7 cellular contexts compared by ENCODE assay signal in the genomic region with DNA sequence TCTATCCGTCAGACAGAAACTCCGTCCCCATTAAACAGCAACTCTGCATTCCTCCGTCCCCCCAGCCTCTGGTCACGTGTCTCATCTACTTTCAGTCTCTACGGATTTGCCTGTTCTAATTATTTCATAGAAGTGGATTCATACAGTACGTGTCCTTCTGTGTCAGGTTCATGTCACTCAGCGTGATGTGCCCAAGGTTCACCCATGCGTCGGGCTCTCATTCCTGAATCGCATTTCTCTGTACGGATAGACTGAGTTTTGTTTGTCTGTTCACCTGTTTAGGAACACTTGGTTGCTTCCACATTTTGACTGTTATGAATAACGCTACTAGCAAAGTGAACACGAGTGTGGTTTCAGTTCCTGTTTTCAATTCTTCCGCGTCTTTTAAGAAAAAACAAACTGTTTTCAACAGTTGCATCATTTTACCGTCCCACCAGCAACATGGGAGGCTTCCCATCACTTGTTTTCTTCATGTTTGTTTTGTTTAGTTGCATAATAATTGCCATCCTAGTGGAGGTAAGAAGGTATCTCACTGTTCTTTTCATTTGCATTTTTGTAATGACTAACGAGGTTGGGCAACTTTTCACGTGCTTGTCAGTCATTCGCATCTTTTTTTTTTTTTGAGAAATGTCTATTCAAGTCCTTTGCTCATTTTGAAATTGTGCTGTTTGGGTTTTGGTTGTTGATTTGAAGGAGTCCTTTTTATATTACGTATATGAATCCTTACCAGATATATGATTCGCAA. TPM values are rescaled to one million over a fixed set of nuclear protein-coding genes. Genes with fewer than 3 reads are reported as not detected.
DNase-seq lines count a peak whose midpoint lies in the region; ATAC-seq and TF ChIP-seq lines count a peak whose summit lies in the region.

No MANE protein-coding gene starts in this region.

- no peak for TF ChIP-seq POLR2A in breast epithelium (IDR thresholded peaks at IDR 0.05)

- intact Hi-C loops in breast epithelium (cut with DNase I; ENCODE audit: low total_unique reads): no loop called here
- intact Hi-C loops in naive thymus-derived CD4-positive, alpha-beta T cell (cut with micrococcal nuclease): loop anchor here (1.0 to 5.0 kb wide), 14 partner anchors 8 to 426 kb away; a partner anchor contains a TSS

- H3K4me3 ChIP-seq in breast epithelium: peak overlapping the region in 2 of 3 donors; percentile 9 to 62
- peak overlapping the region; percentile 59 for H3K4me3 ChIP-seq in naive thymus-derived CD4-positive, alpha-beta T cell (ENCODE audit: low read length)

- peaks cover 0 to 5% (median 0%) of the 10 kb centered on the region in 5 donors for H3K36me3 Mint-ChIP-seq in naive thymus-derived CD4-positive, alpha-beta T cell

- no peaks in the 10 kb centered on the region for H3K36me3 ChIP-seq in breast epithelium
- no peaks in the 10 kb centered on the region for H3K36me3 ChIP-seq in naive thymus-derived CD4-positive, alpha-beta T cell (ENCODE audit: control insufficient read depth in 2 of 3, insufficient read depth in 3 of 3, low read length in 3 of 3)

- CTCF ChIA-PET in naive thymus-derived CD4-positive, alpha-beta T cell (lab: Charles Lee): interaction anchor here (1.0 to 2.8 kb wide), 5 partner anchors 11 to 48 kb away, joined by 3 to 34 read pairs (median 5); a partner anchor contains a TSS

- DNase-seq in OCI-M1 (lab: John Stamatoyannopoulos, UW) (peak; percentile 96), breast epithelium (ENCODE audit: low spot score in 2 of 2) (no peak), NCI-H1417 (lab: John Stamatoyannopoulos, UW) (no peak), glomerular visceral epithelial cell (ENCODE audit: extremely low spot score) (no peak)
- DNase-seq in naive thymus-derived CD4-positive, alpha-beta T cell: peak; percentile 43 to 95 (median 88)

- peak in 1 of 3 donors; percentile 8 for TF ChIP-seq CTCF in breast epithelium (IDR thresholded peaks at IDR 0.05)

- POLR2A ChIA-PET in naive thymus-derived CD4-positive, alpha-beta T cell (lab: Charles Lee): interaction anchor here (0.6 to 13.0 kb wide), 16 partner anchors 11 to 181 kb away, joined by 4 to 330 read pairs (median 18); a partner anchor contains a TSS

- H3K4me1 ChIP-seq in breast epithelium: no peaks in the 10 kb centered on the region
- H3K4me1 ChIP-seq in naive thymus-derived CD4-positive, alpha-beta T cell (ENCODE audit: control insufficient read depth in 2 of 2, insufficient read depth in 2 of 2, low read length in 2 of 2): peaks cover 24 to 26% of the 10 kb centered on the region in 2 donors

- H3K9me3 Mint-ChIP-seq in naive thymus-derived CD4-positive, alpha-beta T cell: peaks cover 0 to 3% (median 0%) of the 10 kb centered on the region in 11 donors

- peaks cover 0 to 8% (median 0%) of the 10 kb centered on the region in 5 donors for H3K27me3 Mint-ChIP-seq in naive thymus-derived CD4-positive, alpha-beta T cell

- ATAC-seq in GM19023 (IDR thresholded peaks at IDR 0.05; ENCODE audit: unreplicated experiment) (peak; percentile 65), HG02938 (IDR thresholded peaks at IDR 0.05; ENCODE audit: unreplicated experiment) (peak; percentile 77)
- peak; percentile 84 for ATAC-seq in naive thymus-derived CD4-positive, alpha-beta T cell

- peak overlapping the region; percentile 85 to 96 (median 90) for H3K4me3 Mint-ChIP-seq in naive thymus-derived CD4-positive, alpha-beta T cell

- peaks cover 20 to 47% (median 35%) of the 10 kb centered on the region in 7 donors for H3K4me1 Mint-ChIP-seq in naive thymus-derived CD4-positive, alpha-beta T cell

- peak overlapping the region; percentile 92 to 100 (median 99) for H3K27ac Mint-ChIP-seq in naive thymus-derived CD4-positive, alpha-beta T cell

- no peaks in the 10 kb centered on the region for H3K9me3 ChIP-seq in breast epithelium
- no peaks in the 10 kb centered on the region for H3K9me3 ChIP-seq in naive thymus-derived CD4-positive, alpha-beta T cell (ENCODE audit: control insufficient read depth in 2 of 3, low read length in 3 of 3)

- no peaks in the 10 kb centered on the region for H3K27me3 ChIP-seq in breast epithelium
- no peaks in the 10 kb centered on the region for H3K27me3 ChIP-seq in naive thymus-derived CD4-positive, alpha-beta T cell (ENCODE audit: control insufficient read depth in 2 of 2, insufficient read depth in 2 of 2, low read length in 2 of 2)

- peak overlapping the region; percentile 52 to 78 for H3K27ac ChIP-seq in breast epithelium
- peak overlapping the region; percentile 80 for H3K27ac ChIP-seq in naive thymus-derived CD4-positive, alpha-beta T cell (ENCODE audit: low read depth, low read length)

RNA-seq across cellular contexts. Expression of a gene that starts 8.9 kb away (rescaled TPM):
- 1 to 10 TPM in 2 of 3 donors, under 1 TPM in 1; 0.59 to 3.7 (median 2.0) TPM for total RNA-seq in breast epithelium
- 10 to 100 TPM in 3 of 5 experiments, 1 to 10 TPM in 2; 5.4 to 24.7 (median 13.8) TPM for total RNA-seq in naive thymus-derived CD4-positive, alpha-beta T cell
- polyA plus RNA-seq in naive thymus-derived CD4-positive, alpha-beta T cell: 10 to 100 TPM in 1 of 2 donors, 1 to 10 TPM in 1; 8.5 to 20.4 TPM

RNA-seq across cellular contexts. Expression of a gene that starts 19.6 kb away (rescaled TPM):
- total RNA-seq in breast epithelium: 10 to 100 TPM; 13.0 to 63.9 (median 37.3) TPM
- total RNA-seq in naive thymus-derived CD4-positive, alpha-beta T cell: 100 to 1,000 TPM; 325 to 656 (median 348) TPM
- 10 to 100 TPM in 1 of 2 donors, 1 to 10 TPM in 1; 5.1 to 11.7 TPM for polyA plus RNA-seq in naive thymus-derived CD4-positive, alpha-beta T cell

RNA-seq across cellular contexts. Expression of a gene that starts 30.0 kb away (rescaled TPM):
- not detected for total RNA-seq in breast epithelium
- total RNA-seq in naive thymus-derived CD4-positive, alpha-beta T cell: not detected
- polyA plus RNA-seq in naive thymus-derived CD4-positive, alpha-beta T cell: not detected

RNA-seq across cellular contexts. Expression of a gene that starts 32.5 kb away (rescaled TPM):
- total RNA-seq in breast epithelium: 100 to 1,000 TPM in 2 of 3 donors, 10 to 100 TPM in 1; 96.0 to 114 (median 106) TPM
- total RNA-seq in naive thymus-derived CD4-positive, alpha-beta T cell: 100 to 1,000 TPM in 1 of 5 experiments, 10 to 100 TPM in 4; 64.3 to 172 (median 86.9) TPM
- 100 to 1,000 TPM; 186 to 215 TPM for polyA plus RNA-seq in naive thymus-derived CD4-positive, alpha-beta T cell

RNA-seq across cellular contexts. Expression of a gene that starts 33.2 kb away (rescaled TPM):
- total RNA-seq in breast epithelium: 10 to 100 TPM; 17.3 to 21.4 (median 19.3) TPM
- 10 to 100 TPM; 19.0 to 34.8 (median 25.6) TPM for total RNA-seq in naive thymus-derived CD4-positive, alpha-beta T cell
- 10 to 100 TPM in 1 of 2 donors, 1 to 10 TPM in 1; 9.9 to 18.9 TPM for polyA plus RNA-seq in naive thymus-derived CD4-positive, alpha-beta T cell

Comparison
In these comparisons a context has a peak if more than half of its experiments do, and no peak if none do; other contexts are left out.
1. DNase-seq: peak in OCI-M1 (single experiment) and naive thymus-derived CD4-positive, alpha-beta T cell (9 of 9); none in breast epithelium (0 of 2), NCI-H1417 (0 of 3) and glomerular visceral epithelial cell (single experiment).
2. RNA of a gene that starts 19.6 kb away (total RNA-seq): 325 to 656 TPM in naive thymus-derived CD4-positive, alpha-beta T cell; 13.0 to 63.9 TPM in breast epithelium; every median in the first group is over 4 times any median in the second.
3. Peak in every context shown above with its lines, with median percentiles within 50 percentile points of each other: ATAC-seq.